8 cellular contexts compared by ENCODE assay signal in the genomic region with DNA sequence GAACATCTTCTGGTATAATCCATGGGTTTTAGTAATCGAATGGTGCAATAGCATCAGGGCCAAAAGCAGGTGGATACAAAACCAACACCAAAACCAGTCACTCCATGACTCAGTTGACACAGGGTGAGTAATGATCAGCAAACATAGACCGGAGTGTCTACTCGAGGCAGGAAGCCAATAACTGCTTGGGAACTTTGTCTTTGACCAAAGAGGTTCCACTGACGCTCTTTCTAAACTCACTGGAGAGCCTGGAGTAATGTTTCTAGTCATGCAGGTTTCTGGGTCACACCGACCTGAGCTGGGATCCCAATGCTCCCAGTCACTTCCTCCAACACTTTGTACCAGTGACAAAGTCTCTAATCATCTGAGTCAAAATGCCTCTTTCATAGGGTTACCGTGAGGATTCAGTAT. TPM values are rescaled to one million over a fixed set of nuclear protein-coding genes. Genes with fewer than 3 reads are reported as not detected.
A peak's percentile ranks its signal among the peaks of the same experiment; 100 is the strongest.
DNase-seq lines count a peak whose midpoint lies in the region; ATAC-seq and TF ChIP-seq lines count a peak whose summit lies in the region.

No MANE protein-coding gene starts in this region.

- no peak for TF ChIP-seq EP300 in esophagus muscularis mucosa (IDR thresholded peaks at IDR 0.05)

- no peak for TF ChIP-seq POLR2A in esophagus muscularis mucosa (IDR thresholded peaks at IDR 0.05; ENCODE audit: low read depth)

- H3K4me1 Mint-ChIP-seq in Calu3 (ENCODE audit: low read depth, unreplicated experiment) (peaks cover 54% of the 10 kb centered on the region), neural progenitor cell (no peaks in the 10 kb centered on the region)

- no peak overlapping the region for H3K9ac ChIP-seq in neural progenitor cell

- no peaks in the 10 kb centered on the region for H3F3A ChIP-seq in neural progenitor cell (ENCODE audit: low read depth)

- TF ChIP-seq CTCF in Calu3 (IDR thresholded peaks at IDR 0.05; ENCODE audit: unreplicated experiment) = no peak
- no peak for TF ChIP-seq CTCF in GM20000 (IDR thresholded peaks at IDR 0.05; ENCODE audit: extremely low read depth, missing control alignments)
- no peak for TF ChIP-seq CTCF in esophagus muscularis mucosa (IDR thresholded peaks at IDR 0.05)
- TF ChIP-seq CTCF in neural progenitor cell (IDR thresholded peaks at IDR 0.05) = no peak

- no peak overlapping the region for H3K4me2 ChIP-seq in neural progenitor cell

- H3K27me3 Mint-ChIP-seq in Calu3 (ENCODE audit: unreplicated experiment) = no peaks in the 10 kb centered on the region
- no peaks in the 10 kb centered on the region for H3K27me3 Mint-ChIP-seq in neural progenitor cell (ENCODE audit: insufficient read depth, low read depth)

- H3K4me1 ChIP-seq in esophagus muscularis mucosa (no peaks in the 10 kb centered on the region), neural progenitor cell (no peaks in the 10 kb centered on the region)

- ATAC-seq in GM21367 (IDR thresholded peaks at IDR 0.05; ENCODE audit: unreplicated experiment) = no peak

- DNase-seq in Calu3 = peak; percentile 83
- peak; percentile 22 for DNase-seq in GM20000 (ENCODE audit: low spot score)
- peak; percentile 86 for DNase-seq in HT-29 (ENCODE audit: low spot score)
- peak; percentile 55 for DNase-seq in esophagus muscularis mucosa (ENCODE audit: extremely low spot score)
- no peak for DNase-seq in SW 1271 (lab: John Stamatoyannopoulos, UW)
- DNase-seq in foreskin melanocyte = no peak
- DNase-seq in neural progenitor cell (ENCODE audit: low spot score) = no peak

- H3K4me3 Mint-ChIP-seq in Calu3 (ENCODE audit: low read depth, unreplicated experiment) (peak overlapping the region; percentile 12), neural progenitor cell (no peak overlapping the region)

- intact Hi-C loops in Calu3 (cut with micrococcal nuclease; ENCODE audit: unreplicated experiment) (no loop called here), esophagus muscularis mucosa (cut with DNase I) (no loop called here)

- H3K27ac ChIP-seq in esophagus muscularis mucosa (replicated peaks in 1 of 4) (no peak overlapping the region), neural progenitor cell (no peak overlapping the region)

- peaks cover 23% of the 10 kb centered on the region for H3K36me3 Mint-ChIP-seq in Calu3 (ENCODE audit: insufficient read depth, unreplicated experiment)
- peaks cover 24% of the 10 kb centered on the region for H3K36me3 Mint-ChIP-seq in neural progenitor cell

- no peaks in the 10 kb centered on the region for H3K36me3 ChIP-seq in esophagus muscularis mucosa
- H3K36me3 ChIP-seq in neural progenitor cell = no peaks in the 10 kb centered on the region

- 90% methylated on average over 6 of the region's 6 CpGs for WGBS in esophagus muscularis mucosa

- CTCF ChIA-PET in Calu3 (lab: Charles Lee) = interaction anchor here (0.9 kb wide), 1 partner anchor 29 kb away, joined by 3 read pairs; no protein-coding TSS in a partner anchor

- H3K27me3 ChIP-seq in esophagus muscularis mucosa (no peaks in the 10 kb centered on the region), neural progenitor cell (no peaks in the 10 kb centered on the region)

- peaks cover under 1% of the 10 kb centered on the region for H3K79me2 ChIP-seq in neural progenitor cell (ENCODE audit: low read depth)

- H4K20me1 ChIP-seq in neural progenitor cell (ENCODE audit: low read depth) = no peaks in the 10 kb centered on the region

- H3K9me3 Mint-ChIP-seq in Calu3 (ENCODE audit: low read depth, unreplicated experiment) (peaks cover 4% of the 10 kb centered on the region), neural progenitor cell (peaks cover 15% of the 10 kb centered on the region)

- BruUV-seq in Calu3 (replicated peaks; lab: Mats Ljungman, UMichigan) = no TSS peak

- H3K27ac Mint-ChIP-seq in Calu3 (ENCODE audit: unreplicated experiment) (peak overlapping the region; percentile 90), neural progenitor cell (no peak overlapping the region)

- H2AFZ ChIP-seq in neural progenitor cell (replicated peaks) = no peak overlapping the region

- no peaks in the 10 kb centered on the region for H3K9me3 ChIP-seq in esophagus muscularis mucosa
- H3K9me3 ChIP-seq in neural progenitor cell (ENCODE audit: low read depth) = no peaks in the 10 kb centered on the region

- H3K4me3 ChIP-seq in esophagus muscularis mucosa (no peak overlapping the region), neural progenitor cell (no peak overlapping the region)

RNA-seq across cellular contexts. Expression of a gene that starts 30.9 kb away (rescaled TPM):
- total RNA-seq in Calu3 (2022) (22.0 and 29.7 TPM in 2 replicates), esophagus muscularis mucosa (1 to 10 TPM in 1 of 4 donors, under 1 TPM in 3; 0.40 to 1.2 (median 0.70) TPM), neural progenitor cell (ENCODE audit: low replicate concordance) (11.0 and 19.1 TPM in 2 replicates)
- 11.9 and 13.8 TPM in 2 replicates for total RNA-seq in HT-29 (2014; rRNA removed; shearing (Covaris generic))

Comparison
In these comparisons a context has a peak if more than half of its experiments do, and no peak if none do; other contexts are left out.
1. DNase-seq: peak in Calu3 (single experiment), GM20000 (single experiment), HT-29 (single experiment) and esophagus muscularis mucosa (single experiment); none in SW 1271 (0 of 2), foreskin melanocyte (single experiment) and neural progenitor cell (single experiment).